Comparison of ENCODE assay signal across 8 cellular contexts in the genomic region with DNA sequence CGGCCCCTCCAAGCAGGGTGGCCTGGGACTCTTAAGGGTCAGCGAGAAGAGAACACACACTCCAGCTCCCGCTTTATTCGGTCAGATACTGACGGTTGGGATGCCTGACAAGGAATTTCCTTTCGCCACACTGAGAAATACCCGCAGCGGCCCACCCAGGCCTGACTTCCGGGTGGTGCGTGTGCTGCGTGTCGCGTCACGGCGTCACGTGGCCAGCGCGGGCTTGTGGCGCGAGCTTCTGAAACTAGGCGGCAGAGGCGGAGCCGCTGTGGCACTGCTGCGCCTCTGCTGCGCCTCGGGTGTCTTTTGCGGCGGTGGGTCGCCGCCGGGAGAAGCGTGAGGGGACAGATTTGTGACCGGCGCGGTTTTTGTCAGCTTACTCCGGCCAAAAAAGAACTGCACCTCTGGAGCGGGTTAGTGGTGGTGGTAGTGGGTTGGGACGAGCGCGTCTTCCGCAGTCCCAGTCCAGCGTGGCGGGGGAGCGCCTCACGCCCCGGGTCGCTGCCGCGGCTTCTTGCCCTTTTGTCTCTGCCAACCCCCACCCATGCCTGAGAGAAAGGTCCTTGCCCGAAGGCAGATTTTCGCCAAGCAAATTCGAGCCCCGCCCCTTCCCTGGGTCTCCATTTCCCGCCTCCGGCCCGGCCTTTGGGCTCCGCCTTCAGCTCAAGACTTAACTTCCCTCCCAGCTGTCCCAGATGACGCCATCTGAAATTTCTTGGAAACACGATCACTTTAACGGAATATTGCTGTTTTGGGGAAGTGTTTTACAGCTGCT. TPM values are rescaled to one million over a fixed set of nuclear protein-coding genes. Genes with fewer than 3 reads are reported as not detected.
DNase-seq lines count a peak whose midpoint lies in the region; ATAC-seq and TF ChIP-seq lines count a peak whose summit lies in the region.

A gene with protein sequence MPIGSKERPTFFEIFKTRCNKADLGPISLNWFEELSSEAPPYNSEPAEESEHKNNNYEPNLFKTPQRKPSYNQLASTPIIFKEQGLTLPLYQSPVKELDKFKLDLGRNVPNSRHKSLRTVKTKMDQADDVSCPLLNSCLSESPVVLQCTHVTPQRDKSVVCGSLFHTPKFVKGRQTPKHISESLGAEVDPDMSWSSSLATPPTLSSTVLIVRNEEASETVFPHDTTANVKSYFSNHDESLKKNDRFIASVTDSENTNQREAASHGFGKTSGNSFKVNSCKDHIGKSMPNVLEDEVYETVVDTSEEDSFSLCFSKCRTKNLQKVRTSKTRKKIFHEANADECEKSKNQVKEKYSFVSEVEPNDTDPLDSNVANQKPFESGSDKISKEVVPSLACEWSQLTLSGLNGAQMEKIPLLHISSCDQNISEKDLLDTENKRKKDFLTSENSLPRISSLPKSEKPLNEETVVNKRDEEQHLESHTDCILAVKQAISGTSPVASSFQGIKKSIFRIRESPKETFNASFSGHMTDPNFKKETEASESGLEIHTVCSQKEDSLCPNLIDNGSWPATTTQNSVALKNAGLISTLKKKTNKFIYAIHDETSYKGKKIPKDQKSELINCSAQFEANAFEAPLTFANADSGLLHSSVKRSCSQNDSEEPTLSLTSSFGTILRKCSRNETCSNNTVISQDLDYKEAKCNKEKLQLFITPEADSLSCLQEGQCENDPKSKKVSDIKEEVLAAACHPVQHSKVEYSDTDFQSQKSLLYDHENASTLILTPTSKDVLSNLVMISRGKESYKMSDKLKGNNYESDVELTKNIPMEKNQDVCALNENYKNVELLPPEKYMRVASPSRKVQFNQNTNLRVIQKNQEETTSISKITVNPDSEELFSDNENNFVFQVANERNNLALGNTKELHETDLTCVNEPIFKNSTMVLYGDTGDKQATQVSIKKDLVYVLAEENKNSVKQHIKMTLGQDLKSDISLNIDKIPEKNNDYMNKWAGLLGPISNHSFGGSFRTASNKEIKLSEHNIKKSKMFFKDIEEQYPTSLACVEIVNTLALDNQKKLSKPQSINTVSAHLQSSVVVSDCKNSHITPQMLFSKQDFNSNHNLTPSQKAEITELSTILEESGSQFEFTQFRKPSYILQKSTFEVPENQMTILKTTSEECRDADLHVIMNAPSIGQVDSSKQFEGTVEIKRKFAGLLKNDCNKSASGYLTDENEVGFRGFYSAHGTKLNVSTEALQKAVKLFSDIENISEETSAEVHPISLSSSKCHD (N-terminal part only) (plus strand): TSS at position 254 of the 775 bp plus-strand sequence. CDS start 953 bp downstream, outside the sequence.
A gene with protein sequence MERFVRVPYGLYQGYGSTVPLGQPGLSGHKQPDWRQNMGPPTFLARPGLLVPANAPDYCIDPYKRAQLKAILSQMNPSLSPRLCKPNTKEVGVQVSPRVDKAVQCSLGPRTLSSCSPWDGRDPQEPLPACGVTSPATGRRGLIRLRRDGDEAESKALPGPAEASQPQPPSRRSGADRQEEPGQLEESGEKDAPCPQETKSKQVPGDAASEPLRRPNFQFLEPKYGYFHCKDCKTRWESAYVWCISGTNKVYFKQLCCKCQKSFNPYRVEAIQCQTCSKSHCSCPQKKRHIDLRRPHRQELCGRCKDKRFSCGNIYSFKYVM (minus strand): TSS at position 109 of the 775 bp plus-strand sequence. CDS start 3,438 bp downstream, outside the sequence.

- H3K36me3 Mint-ChIP-seq in GM23338 (ENCODE audit: low read depth) (peaks cover 16% of the 10 kb centered on the region), neural progenitor cell (peaks cover 6% of the 10 kb centered on the region)

- H3K9me3 Mint-ChIP-seq in GM23338, result no peaks in the 10 kb centered on the region
- H3K9me3 Mint-ChIP-seq in neural progenitor cell, result no peaks in the 10 kb centered on the region

- H3K4me3 Mint-ChIP-seq in GM23338, result peak within 1 kb of the TSS; percentile 88
- peak within 1 kb of the TSS; percentile 90 for H3K4me3 Mint-ChIP-seq in neural progenitor cell

- H3F3A ChIP-seq in GM23338 (replicated peaks; ENCODE audit: low read depth) (no peaks in the 10 kb centered on the region), neural progenitor cell (ENCODE audit: low read depth) (peaks cover 23% of the 10 kb centered on the region)

- H3K4me3 ChIP-seq in GM23338, result peak within 1 kb of the TSS; percentile 65
- peak within 1 kb of the TSS; percentile 86 to 89 for H3K4me3 ChIP-seq in foreskin fibroblast (ENCODE audit: low read depth in 1 of 2, low read length in 2 of 2)
- H3K4me3 ChIP-seq in neural progenitor cell, result peak within 1 kb of the TSS; percentile 49
- peak within 1 kb of the TSS; percentile 77 to 99 (median 78) for H3K4me3 ChIP-seq in stomach

- H3K27me3 ChIP-seq in GM23338 (ENCODE audit: insufficient read depth) (no peaks in the 10 kb centered on the region), neural progenitor cell (no peaks in the 10 kb centered on the region), stomach (no peaks in the 10 kb centered on the region)

- no peaks in the 10 kb centered on the region for H3K9me2 ChIP-seq in GM23338 (ENCODE audit: insufficient read depth)

- H3K4me1 Mint-ChIP-seq in GM23338 (peaks cover 10% of the 10 kb centered on the region), neural progenitor cell (peaks cover 12% of the 10 kb centered on the region)

- H3K79me2 ChIP-seq in GM23338 (replicated peaks; ENCODE audit: insufficient read depth) (no peaks in the 10 kb centered on the region), neural progenitor cell (ENCODE audit: low read depth) (peaks cover 21% of the 10 kb centered on the region)

- H3K27ac ChIP-seq in GM23338 (ENCODE audit: low read depth), result peak within 1 kb of the TSS; percentile 93
- peak within 1 kb of the TSS; percentile 74 for H3K27ac ChIP-seq in neural progenitor cell
- H3K27ac ChIP-seq in stomach, result peak within 1 kb of the TSS; percentile 94 to 99 (median 96)

- 0 to 1% (median 1%) methylated on average over 37 to 60 of the region's 60 CpGs for WGBS in stomach, 5 donors

- intact Hi-C loops in stomach (cut with DNase I; ENCODE audit: low total_unique reads), result no loop called here

- DNase-seq in ELR (ENCODE audit: low read depth), result peak; percentile 96
- peak; percentile 97 for DNase-seq in GM23338 (ENCODE audit: low spot score)
- DNase-seq in Kasumi-1 (lab: John Stamatoyannopoulos, UW), result peak; percentile 54 to 63
- peak; percentile 87 for DNase-seq in SHP77 treated with DMSO at 0.1 percent for 48 hours (lab: John Stamatoyannopoulos, UW)
- DNase-seq in activated gamma-delta T cell treated with Interleukin-2 at 50 U/mL for 16 hours, result peak; percentile 82
- peak; percentile 89 to 96 for DNase-seq in foreskin fibroblast
- peak; percentile 89 for DNase-seq in neural progenitor cell (ENCODE audit: low spot score)
- DNase-seq in stomach, result peak; percentile 90

- H3K4me2 ChIP-seq in GM23338 (peak within 1 kb of the TSS; percentile 76), neural progenitor cell (peak within 1 kb of the TSS; percentile 81)

- peak; percentile 86 for ATAC-seq in GM23338

- H2AFZ ChIP-seq in GM23338 (peak within 1 kb of the TSS; percentile 69), neural progenitor cell (replicated peaks) (peak within 1 kb of the TSS; percentile 87)

- H3K36me3 ChIP-seq in GM23338 (ENCODE audit: insufficient read depth), result peaks cover 5% of the 10 kb centered on the region; the same call in 1 of the 2 replicates
- H3K36me3 ChIP-seq in neural progenitor cell, result peaks cover 11% of the 10 kb centered on the region
- no peaks in the 10 kb centered on the region for H3K36me3 ChIP-seq in stomach

- peaks cover 8% of the 10 kb centered on the region for H3K27me3 Mint-ChIP-seq in GM23338 (ENCODE audit: insufficient read depth, low read depth, poor library complexity)
- peaks cover 2% of the 10 kb centered on the region for H3K27me3 Mint-ChIP-seq in neural progenitor cell (ENCODE audit: insufficient read depth, low read depth)

- peak in 1 of 4 donors; percentile 43 for TF ChIP-seq POLR2A in stomach (IDR thresholded peaks at IDR 0.05)

- no peak for TF ChIP-seq CTCF in GM23338 (conservative IDR thresholded peaks at IDR 0.05; ENCODE audit: low read depth in 2 of 2)
- no peak for TF ChIP-seq CTCF in foreskin fibroblast (IDR thresholded peaks at IDR 0.05; ENCODE audit: low read depth, low read length)
- no peak for TF ChIP-seq CTCF in neural progenitor cell (IDR thresholded peaks at IDR 0.05)
- peak in 1 of 7 experiments; percentile 8 for TF ChIP-seq CTCF in stomach (IDR thresholded peaks at IDR 0.05)

- H3K9me3 ChIP-seq in neural progenitor cell (ENCODE audit: low read depth), result no peaks in the 10 kb centered on the region
- H3K9me3 ChIP-seq in stomach, result no peaks in the 10 kb centered on the region

- H4K20me1 ChIP-seq in GM23338 (replicated peaks; ENCODE audit: insufficient read depth), result no peaks in the 10 kb centered on the region
- no peaks in the 10 kb centered on the region for H4K20me1 ChIP-seq in neural progenitor cell (ENCODE audit: low read depth)

- H3K27ac Mint-ChIP-seq in GM23338 (peak within 1 kb of the TSS; percentile 99), neural progenitor cell (peak within 1 kb of the TSS; percentile 94)

- peak within 1 kb of the TSS; percentile 22 for H3K9ac ChIP-seq in neural progenitor cell

- H3K4me1 ChIP-seq in GM23338 (ENCODE audit: insufficient read depth) (no peaks in the 10 kb centered on the region; the same call in 1 of the 2 replicates), neural progenitor cell (no peaks in the 10 kb centered on the region), stomach (peaks cover 0 to 14% (median 8%) of the 10 kb centered on the region in 4 donors)

- TF ChIP-seq EP300 in stomach (IDR thresholded peaks at IDR 0.05), result no peak

TF ChIP-seq in GM23338, 12 proteins besides CTCF, POLR2A, EP300 and RAD21 (continues in another document):
- TF ChIP-seq NANOG (IDR thresholded peaks at IDR 0.05; ENCODE audit: borderline replicate concordance) (no peak), POLR2AphosphoS5 (IDR thresholded peaks at IDR 0.05; ENCODE audit: low read depth) (peak; percentile 87)

RNA-seq across cellular contexts. Expression of the first gene that starts in this region (rescaled TPM):
- 22.4 and 28.6 TPM in 2 replicates for total RNA-seq in GM23338 (2014; rRNA removed; shearing (Covaris generic))
- polyA plus RNA-seq in GM23338 (2016; fragmentation: Nextera tagmentation; extraction: Ambion mirVana) (28.1 and 38.7 TPM in 2 replicates), stomach (1 to 10 TPM in 2 of 3 donors, under 1 TPM in 1; 0.53 to 1.2 (median 1.1) TPM)
- total RNA-seq in neural progenitor cell (ENCODE audit: low replicate concordance) (27.0 and 38.7 TPM in 2 replicates), stomach (10 to 100 TPM in 1 of 5 donors, 1 to 10 TPM in 2, under 1 TPM in 2; 0.58 to 16.2 (median 4.6) TPM)

RNA-seq across cellular contexts. Expression of the second gene that starts in this region (rescaled TPM):
- total RNA-seq in GM23338 (2014; rRNA removed; shearing (Covaris generic)), result 0.23 and 0.56 TPM in 2 replicates
- polyA plus RNA-seq in GM23338 (2016; fragmentation: Nextera tagmentation; extraction: Ambion mirVana) (0.31 and 0.37 TPM in 2 replicates), stomach (not detected)
- total RNA-seq in neural progenitor cell (ENCODE audit: low replicate concordance) (2.2 TPM in 1 of 2 replicates, not detected in the other), stomach (not detected)

Comparison
In these comparisons a context has a peak if more than half of its experiments do, and no peak if none do; other contexts are left out.
1. Peak in every context shown above with its lines: DNase-seq, ATAC-seq, H3K4me3 ChIP-seq and H3K27ac ChIP-seq.
2. RNA of the first gene that starts in this region (polyA plus RNA-seq): 28.1 to 38.7 TPM in GM23338; 0.53 to 1.2 TPM in stomach; every median in the first group is over 10 times any median in the second.